In the genomic region with DNA sequence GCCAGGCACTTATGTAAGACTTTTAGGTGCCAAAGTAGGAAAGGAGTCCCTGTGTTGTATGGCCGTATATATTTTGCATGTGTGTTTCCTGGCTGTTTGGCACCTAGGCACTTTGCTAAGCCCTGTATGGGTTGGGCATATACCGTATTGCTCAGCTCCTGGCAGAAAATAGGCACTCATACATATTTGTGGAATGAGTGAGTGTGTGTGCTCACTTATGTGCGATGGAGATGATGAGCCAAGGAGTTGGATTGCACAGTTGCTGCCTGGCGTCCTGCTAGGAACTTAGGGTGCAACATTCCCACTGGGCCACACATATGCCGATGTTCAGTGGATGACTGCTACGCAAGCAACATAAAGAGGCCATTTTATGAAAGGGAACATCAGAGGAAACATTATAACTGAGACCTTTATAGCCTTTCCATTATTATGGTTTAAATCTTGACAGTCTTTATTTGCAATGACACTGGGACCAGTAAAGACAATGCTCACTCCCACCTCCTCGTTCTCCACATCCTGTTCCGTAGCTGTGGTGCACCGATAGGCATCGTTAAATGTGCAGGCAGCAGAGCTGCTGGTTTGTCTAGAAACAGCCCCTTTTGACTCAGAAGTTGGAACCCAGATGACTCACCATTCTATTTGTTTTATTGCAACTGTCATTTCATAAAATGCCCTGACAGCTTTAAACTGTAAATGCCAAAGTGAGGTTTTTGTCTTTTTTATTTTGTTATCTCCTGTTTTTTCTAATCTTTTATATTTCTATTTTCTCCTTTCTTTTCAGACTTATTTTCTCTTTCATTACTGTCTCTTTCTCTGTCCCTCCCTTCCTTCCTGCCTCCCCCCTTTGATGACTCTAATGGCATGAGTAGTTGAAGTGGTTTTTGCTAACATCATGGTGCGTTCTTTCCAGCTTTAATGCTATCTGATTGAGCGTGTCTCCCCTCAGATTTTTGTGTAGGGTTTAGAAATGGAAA, we compare ENCODE assay signal across 8 cellular contexts. TPM values are rescaled to one million over a fixed set of nuclear protein-coding genes. Genes with fewer than 3 reads are reported as not detected.
DNase-seq lines count a peak whose midpoint lies in the region; ATAC-seq and TF ChIP-seq lines count a peak whose summit lies in the region.

No MANE protein-coding gene starts in this region.

- H4K20me1 ChIP-seq in PC-3 (ENCODE audit: low read length): no peaks in the 10 kb centered on the region

- no peak overlapping the region for H4K8ac ChIP-seq in neuronal stem cell (ENCODE audit: low read depth, low read length)

- H3K36me3 ChIP-seq in PC-3 (ENCODE audit: low read depth, low read length) (no peaks in the 10 kb centered on the region), neuronal stem cell (replicated peaks in 1 of 2; ENCODE audit: control insufficient read depth in 2 of 2, insufficient read depth in 2 of 2, low read length in 2 of 2) (peaks cover 0 to 6% of the 10 kb centered on the region in 2 donors)

- TF ChIP-seq CTCF in PC-3 (conservative IDR thresholded peaks at IDR 0.05; ENCODE audit: low read depth, low read length): no peak

- POLR2A ChIA-PET in PC-3 (lab: Charles Lee; ENCODE audit: unreplicated experiment): interaction anchor here (0.6 kb wide), 3 partner anchors 281 to 423 kb away, joined by 6 to 13 read pairs (median 6); no protein-coding TSS in a partner anchor

- no peak overlapping the region for H2BK120ac ChIP-seq in neuronal stem cell (ENCODE audit: low read depth, low read length)

- H4K91ac ChIP-seq in neuronal stem cell (ENCODE audit: low read depth, low read length, poor library complexity): no peak overlapping the region

- no peak overlapping the region for H2BK12ac ChIP-seq in neuronal stem cell (ENCODE audit: low read length)

- peaks cover 52% of the 10 kb centered on the region for H3K4me1 ChIP-seq in PC-3 (ENCODE audit: insufficient read depth, low read length)
- peaks cover 14 to 27% of the 10 kb centered on the region in 2 donors for H3K4me1 ChIP-seq in neuronal stem cell (ENCODE audit: control insufficient read depth in 2 of 2, insufficient read depth in 1 of 2, low read depth in 1 of 2, low read length in 2 of 2)

- H3K27ac ChIP-seq in PC-3 (ENCODE audit: low read length) (peak overlapping the region; percentile 89), neuronal stem cell (replicated peaks; ENCODE audit: low read length) (no peak overlapping the region)

- DNase-seq in NCI-H1417 (lab: John Stamatoyannopoulos, UW) (peak in 2 of 3 experiments; percentile 21 to 33), NCI-H1417 treated with DMSO at 0.1 percent for 48 hours (lab: John Stamatoyannopoulos, UW) (no peak), PC-3 (peak; percentile 93), germinal center (ENCODE audit: low spot score) (peak; percentile 24), neuronal stem cell (ENCODE audit: low spot score) (no peak)
- peak; percentile 73 for DNase-seq in activated T-cell treated with anti-CD3 and anti-CD28 coated beads, Interleukin-2, amount 50 U/mL, for 4 hours
- DNase-seq in stimulated activated CD4-positive, alpha-beta T cell treated with anti-CD3 and anti-CD28 coated beads, Interleukin-4, amount 100 ng/mL, for 48 hours (ENCODE audit: low read depth in 2 of 2): peak; percentile 51 to 73

- H2AK5ac ChIP-seq in neuronal stem cell (ENCODE audit: low read depth, low read length): no peak overlapping the region

- H3K4me2 ChIP-seq in PC-3 (ENCODE audit: low read length) (peak overlapping the region; percentile 67), neuronal stem cell (ENCODE audit: insufficient read depth, low read length, poor library complexity, severe bottlenecking) (no peak overlapping the region)

- H3K4ac ChIP-seq in neuronal stem cell (ENCODE audit: low read length): no peak overlapping the region

- H3K4me3 ChIP-seq in PC-3 (ENCODE audit: low read length) (peak overlapping the region; percentile 24), neuronal stem cell (ENCODE audit: low read length in 2 of 2) (no peak overlapping the region)

- H3K27me3 ChIP-seq in PC-3 (ENCODE audit: low read length) (no peaks in the 10 kb centered on the region), neuronal stem cell (ENCODE audit: control insufficient read depth in 3 of 3, insufficient read depth in 3 of 3, low read depth in 1 of 3, low read length in 3 of 3) (no peaks in the 10 kb centered on the region)

- ATAC-seq in HG02884 (IDR thresholded peaks at IDR 0.05; ENCODE audit: unreplicated experiment): peak; percentile 83
- ATAC-seq in PC-3: peak; percentile 85
- ATAC-seq in activated T-cell treated with anti-CD3 and anti-CD28 coated beads, Interleukin-2, amount 50 U/mL, for 4 hours: peak; percentile 98 to 99

- peaks cover 8% of the 10 kb centered on the region for H3K79me1 ChIP-seq in neuronal stem cell (ENCODE audit: low read depth, low read length)

- H2BK5ac ChIP-seq in neuronal stem cell (ENCODE audit: low read length): no peak overlapping the region

- BruUV-seq in PC-3 (replicated peaks; lab: Mats Ljungman, UMichigan): no TSS peak

- WGBS in neuronal stem cell (ENCODE audit: extremely low coverage in 2 of 2, insufficient read length in 2 of 2, insufficient replicate concordance in 1 of 2), 2 donors: no CpG with 5 or more reads among the region's 12 CpGs

- H3K18ac ChIP-seq in neuronal stem cell (ENCODE audit: low read length): no peak overlapping the region

- peaks cover 76% of the 10 kb centered on the region for H3K4me1 Mint-ChIP-seq in activated T-cell treated with anti-CD3 and anti-CD28 coated beads, Interleukin-2, amount 50 U/mL, for 4 hours (ENCODE audit: low read depth)

- CTCF ChIA-PET in PC-3 (lab: Charles Lee): interaction anchor here (0.5 to 1.2 kb wide), 5 partner anchors 16 to 408 kb away, joined by 3 to 5 read pairs (median 4); no protein-coding TSS in a partner anchor

- H3F3A ChIP-seq in PC-3 (ENCODE audit: low read length, unreplicated experiment): peaks cover 19% of the 10 kb centered on the region

- peak overlapping the region; percentile 65 for H3K9ac ChIP-seq in PC-3 (ENCODE audit: low read length)
- H3K9ac ChIP-seq in neuronal stem cell (ENCODE audit: low read depth, low read length, poor library complexity): no peak overlapping the region

- no peak overlapping the region for H2BK15ac ChIP-seq in neuronal stem cell (ENCODE audit: low read length)

- intact Hi-C loops in PC-3 (cut with micrococcal nuclease): loop anchor here (1.0 to 10.0 kb wide), 5 partner anchors 88 to 454 kb away; no protein-coding TSS in a partner anchor

- no peaks in the 10 kb centered on the region for H3K36me3 Mint-ChIP-seq in activated T-cell treated with anti-CD3 and anti-CD28 coated beads, Interleukin-2, amount 50 U/mL, for 4 hours (ENCODE audit: insufficient read depth)

- no peak overlapping the region for H3K23ac ChIP-seq in neuronal stem cell (ENCODE audit: low read depth, low read length, poor library complexity)

- peaks cover 89% of the 10 kb centered on the region for H3K79me2 ChIP-seq in PC-3 (ENCODE audit: low read length)

- H3K4me3 Mint-ChIP-seq in activated T-cell treated with anti-CD3 and anti-CD28 coated beads, Interleukin-2, amount 50 U/mL, for 4 hours: peak overlapping the region; percentile 37

- H2AFZ ChIP-seq in PC-3 (ENCODE audit: low read length) (no peak overlapping the region), neuronal stem cell (ENCODE audit: low read length) (no peak overlapping the region)

- no peaks in the 10 kb centered on the region for H3K9me2 ChIP-seq in PC-3 (replicated peaks; ENCODE audit: low read length)

- no peaks in the 10 kb centered on the region for H3K9me3 Mint-ChIP-seq in activated T-cell treated with anti-CD3 and anti-CD28 coated beads, Interleukin-2, amount 50 U/mL, for 4 hours

- no peak overlapping the region for H3K14ac ChIP-seq in neuronal stem cell (ENCODE audit: low read length)

- H3K9me3 ChIP-seq in PC-3 (ENCODE audit: low read length) (no peaks in the 10 kb centered on the region), neuronal stem cell (replicated peaks in 1 of 2; ENCODE audit: control insufficient read depth in 2 of 2, insufficient read depth in 1 of 2, low read depth in 1 of 2, low read length in 2 of 2) (no peaks in the 10 kb centered on the region)

- no peaks in the 10 kb centered on the region for H3K27me3 Mint-ChIP-seq in activated T-cell treated with anti-CD3 and anti-CD28 coated beads, Interleukin-2, amount 50 U/mL, for 4 hours (ENCODE audit: low read depth)

RNA-seq across cellular contexts. Expression of a gene that starts 36.1 kb away (rescaled TPM):
- 24.9 and 32.1 TPM in 2 replicates for total RNA-seq in PC-3 (2014; rRNA removed)
- 10 to 100 TPM; 21.6 to 23.4 (median 22.2) TPM for total RNA-seq in activated T-cell treated with anti-CD3 and anti-CD28 coated beads, Interleukin-2, amount 50 U/mL, for 4 hours
- 24.5 TPM for polyA plus RNA-seq in neuronal stem cell (2013, experiment 1 of 2)
- polyA plus RNA-seq in neuronal stem cell (2013, experiment 2 of 2): 24.4 TPM

RNA-seq across cellular contexts. Expression of a gene that starts 38.5 kb away (rescaled TPM):
- 46.7 and 52.0 TPM in 2 replicates for total RNA-seq in PC-3 (2014; rRNA removed)
- 10 to 100 TPM; 62.9 to 81.5 (median 73.4) TPM for total RNA-seq in activated T-cell treated with anti-CD3 and anti-CD28 coated beads, Interleukin-2, amount 50 U/mL, for 4 hours
- polyA plus RNA-seq in neuronal stem cell (2013, experiment 1 of 2): 40.1 TPM
- polyA plus RNA-seq in neuronal stem cell (2013, experiment 2 of 2): 41.7 TPM

Comparison
In these comparisons a context has a peak if more than half of its experiments do, and no peak if none do; other contexts are left out.
1. DNase-seq: peak in NCI-H1417 (2 of 3), PC-3 (single experiment), activated T-cell treated with anti-CD3 and anti-CD28 coated beads, Interleukin-2, amount 50 U/mL, for 4 hours (single experiment), germinal center (single experiment) and stimulated activated CD4-positive, alpha-beta T cell treated with anti-CD3 and anti-CD28 coated beads, Interleukin-4, amount 100 ng/mL, for 48 hours (2 of 2); none in NCI-H1417 treated with DMSO at 0.1 percent for 48 hours (single experiment) and neuronal stem cell (single experiment).
2. Peak in every context shown above with its lines, with median percentiles within 50 percentile points of each other: ATAC-seq.